Comparison of ENCODE assay signal across 39 cellular contexts in the genomic region with DNA sequence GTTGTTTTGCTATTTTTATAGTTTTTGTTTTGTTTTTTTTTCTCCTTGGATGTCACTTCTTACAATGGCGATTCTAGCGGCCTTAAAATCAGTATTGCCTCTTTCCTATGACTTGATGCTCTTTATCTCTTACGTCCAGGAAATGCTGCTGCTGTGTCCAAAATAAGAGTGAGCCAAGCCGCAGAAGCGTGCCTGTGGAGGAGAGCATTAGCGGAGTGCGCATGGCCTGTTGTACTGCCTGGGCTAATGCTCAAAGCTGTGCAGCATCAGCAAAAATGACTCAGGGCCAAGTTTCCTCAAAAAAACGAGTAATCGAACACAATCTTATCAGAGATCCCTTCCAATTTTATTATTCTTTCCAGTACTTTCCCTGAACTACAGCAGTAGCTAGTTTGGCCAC. TPM values are rescaled to one million over a fixed set of nuclear protein-coding genes. Genes with fewer than 3 reads are reported as not detected.
"Had no signal": no experiment of that assay in that cellular context is flagged by ENCODE, and none has a peak within 500 bp of the region (broad histone marks: within the 10 kb centered on the region; RNA-seq: fewer than 3 reads in every experiment).

No MANE protein-coding gene starts in this region.

- H3K27me3 ChIP-seq: ascending aorta had no signal

- ATAC-seq: activated CD4-positive, alpha-beta T cell treated with anti-CD3 and anti-CD28 coated beads for 36 hours; activated CD4-positive, CD25-positive, alpha-beta regulatory T cell treated with anti-CD3 and anti-CD28 coated beads, Interleukin-2, amount 50 U/mL, for 24 hours; activated CD8-positive, alpha-beta memory T cell treated with anti-CD3 and anti-CD28 coated beads, Interleukin-2, amount 10 ng/mL, durations not matched to agents 7 days and 5 days; activated CD8-positive, alpha-beta T cell treated with anti-CD3 and anti-CD28 coated beads, Interleukin-2, amount 10 ng/mL, durations not matched to agents 7 days and 5 days; activated naive CD8-positive, alpha-beta T cell treated with anti-CD3 and anti-CD28 coated beads, Interleukin-2, amount 50 U/mL, for 24 hours had no signal

- H3K9me3 ChIP-seq: ascending aorta had no signal

- H3K4me1 ChIP-seq: ascending aorta had no signal

- H3K4me1 Mint-ChIP-seq: activated naive CD8-positive, alpha-beta T cell treated with anti-CD3 and anti-CD28 coated beads, Interleukin-2, amount 50 U/mL, for 24 hours; central memory CD8-positive, alpha-beta T cell had no signal

- FAIRE-seq: bronchial epithelial cell, TTC549 had no signal

- H3K9me3 Mint-ChIP-seq: activated CD4-positive, alpha-beta memory T cell treated with anti-CD3 and anti-CD28 coated beads, Interleukin-2, amount 10 ng/mL, durations not matched to agents 7 days and 5 days; activated naive CD4-positive, alpha-beta T cell treated with anti-CD3 and anti-CD28 coated beads, Interleukin-2, amount 50 U/mL, for 24 hours; activated T-cell treated with anti-CD3 and anti-CD28 coated beads, Interleukin-2, amount 50 U/mL, for 24 hours; activated T-helper 2 cell treated with anti-CD3 and anti-CD28 coated beads, Interferon-gamma antibody, Interleukin-2, Interleukin-4, amounts not matched to agents 10 μg/mL and 5 μg/mL and 100 μg/mL, durations not matched to agents 14 hours and 24 hours and 36 hours; brain; central memory CD8-positive, alpha-beta T cell; T-helper 1 cell treated with Interleukin-12 subunit alpha and Interleukin-12 subunit beta and Interleukin-4 antibody, amounts not matched to agents 30 μg/mL and 1 μg/mL, for 36 hours; T-helper 2 cell treated with Interferon-gamma antibody and Interleukin-4, amounts not matched to agents 5 μg/mL and 100 μg/mL, for 36 hours had no signal

- H3K27ac ChIP-seq: ascending aorta, cardiac muscle cell, VCaP had no signal

- H3K27ac Mint-ChIP-seq: activated CD4-positive, alpha-beta memory T cell treated with anti-CD3 and anti-CD28 coated beads, Interleukin-2, amount 10 ng/mL, durations not matched to agents 7 days and 5 days; activated CD4-positive, alpha-beta T cell treated with anti-CD3 and anti-CD28 coated beads for 36 hours; activated CD4-positive, alpha-beta T cell treated with anti-CD3 and anti-CD28 coated beads, Interleukin-2, amount 10 ng/mL, durations not matched to agents 7 days and 5 days; activated CD8-positive, alpha-beta memory T cell treated with anti-CD3 and anti-CD28 coated beads, Interleukin-2, amount 10 ng/mL, durations not matched to agents 7 days and 5 days; activated CD8-positive, alpha-beta T cell treated with anti-CD3 and anti-CD28 coated beads, Interleukin-2, amount 10 ng/mL, durations not matched to agents 7 days and 5 days; activated naive CD4-positive, alpha-beta T cell treated with anti-CD3 and anti-CD28 coated beads, Interleukin-2, amount 10 ng/mL, durations not matched to agents 7 days and 5 days; activated naive CD4-positive, alpha-beta T cell treated with anti-CD3 and anti-CD28 coated beads, Interleukin-2, amount 50 U/mL, for 24 hours; activated naive CD8-positive, alpha-beta T cell; activated naive CD8-positive, alpha-beta T cell treated with anti-CD3 and anti-CD28 coated beads, Interleukin-2, amount 10 ng/mL, durations not matched to agents 7 days and 5 days; activated naive CD8-positive, alpha-beta T cell treated with anti-CD3 and anti-CD28 coated beads, Interleukin-2, amount 50 U/mL, for 24 hours; activated T-cell treated with anti-CD3 and anti-CD28 coated beads, Interleukin-2, amount 50 U/mL, for 24 hours; activated T-helper 2 cell treated with anti-CD3 and anti-CD28 coated beads, Interferon-gamma antibody, Interleukin-2, Interleukin-4, amounts not matched to agents 10 μg/mL and 5 μg/mL and 100 μg/mL, durations not matched to agents 14 hours and 24 hours and 36 hours; brain; T-helper 1 cell treated with Interleukin-12 subunit alpha and Interleukin-12 subunit beta and Interleukin-4 antibody, amounts not matched to agents 30 μg/mL and 1 μg/mL, for 36 hours; T-helper 2 cell treated with Interferon-gamma antibody and Interleukin-4, amounts not matched to agents 5 μg/mL and 100 μg/mL, for 36 hours had no signal

- H3K4me3 ChIP-seq: ascending aorta, cardiac muscle cell had no signal

- H3K27me3 Mint-ChIP-seq: activated CD8-positive, alpha-beta memory T cell treated with anti-CD3 and anti-CD28 coated beads, Interleukin-2, amount 10 ng/mL, durations not matched to agents 7 days and 5 days; activated naive CD4-positive, alpha-beta T cell treated with anti-CD3 and anti-CD28 coated beads, Interleukin-2, amount 10 ng/mL, durations not matched to agents 7 days and 5 days; activated T-cell treated with anti-CD3 and anti-CD28 coated beads, Interleukin-2, amount 50 U/mL, for 24 hours; brain had no signal

- DNase-seq: activated CD4-positive, alpha-beta memory T cell treated with anti-CD3 and anti-CD28 coated beads, Interleukin-2, amount 10 ng/mL, durations not matched to agents 7 days and 5 days; activated CD4-positive, alpha-beta T cell treated with anti-CD3 and anti-CD28 coated beads for 1 hour; activated CD4-positive, alpha-beta T cell treated with anti-CD3 and anti-CD28 coated beads for 36 hours; activated CD4-positive, alpha-beta T cell treated with anti-CD3 and anti-CD28 coated beads for 48 hours; activated CD4-positive, alpha-beta T cell treated with anti-CD3 and anti-CD28 coated beads, Interleukin-2, amount 10 ng/mL, durations not matched to agents 7 days and 5 days; activated CD4-positive, alpha-beta T cell treated with anti-CD3 and anti-CD28 coated beads, Interleukin-2, amount 50 U/mL, for 48 hours; activated CD4-positive, CD25-positive, alpha-beta regulatory T cell; activated CD8-positive, alpha-beta memory T cell treated with anti-CD3 and anti-CD28 coated beads for 24 hours; activated CD8-positive, alpha-beta memory T cell treated with anti-CD3 and anti-CD28 coated beads, Interleukin-2, amount 10 ng/mL, durations not matched to agents 7 days and 5 days; activated CD8-positive, alpha-beta memory T cell treated with anti-CD3 and anti-CD28 coated beads, Interleukin-2, amount 50 U/mL, for 48 hours; activated CD8-positive, alpha-beta T cell treated with anti-CD3 and anti-CD28 coated beads, Interleukin-2, amount 10 ng/mL, durations not matched to agents 7 days and 5 days; activated effector memory CD4-positive, alpha-beta T cell treated with Interleukin-2 at 50 U/mL for 16 hours; activated gamma-delta T cell; activated naive CD4-positive, alpha-beta T cell treated with anti-CD3 and anti-CD28 coated beads, Interleukin-2, amount 10 ng/mL, durations not matched to agents 7 days and 5 days; activated naive CD4-positive, alpha-beta T cell treated with Interleukin-2 at 50 U/mL for 16 hours; activated naive CD8-positive, alpha-beta T cell treated with anti-CD3 and anti-CD28 coated beads, Interleukin-2, amount 10 ng/mL, durations not matched to agents 7 days and 5 days; activated naive CD8-positive, alpha-beta T cell treated with anti-CD3 and anti-CD28 coated beads, Interleukin-2, amount 50 U/mL, for 24 hours; activated T-cell treated with anti-CD3 and anti-CD28 coated beads, Interleukin-2, amount 50 U/mL, for 24 hours; activated T-cell treated with anti-CD3 and anti-CD28 coated beads, Interleukin-2, amount 50 U/mL, for 48 hours; amygdala; anterior cingulate cortex; caudate nucleus; cerebellar nuclear complex; T-helper 1 cell; T-helper 2 cell; T-helper 9 cell had no signal

- H3K36me3 Mint-ChIP-seq: activated CD8-positive, alpha-beta memory T cell treated with anti-CD3 and anti-CD28 coated beads, Interleukin-2, amount 10 ng/mL, durations not matched to agents 7 days and 5 days; activated naive CD4-positive, alpha-beta T cell treated with anti-CD3 and anti-CD28 coated beads, Interleukin-2, amount 50 U/mL, for 24 hours; activated naive CD8-positive, alpha-beta T cell; brain had no signal

- H3K36me3 ChIP-seq: ascending aorta, cardiac muscle cell had no signal

- H3K4me3 Mint-ChIP-seq: activated CD4-positive, alpha-beta memory T cell treated with anti-CD3 and anti-CD28 coated beads, Interleukin-2, amount 10 ng/mL, durations not matched to agents 7 days and 5 days; activated CD4-positive, alpha-beta T cell treated with anti-CD3 and anti-CD28 coated beads for 36 hours; activated CD4-positive, alpha-beta T cell treated with anti-CD3 and anti-CD28 coated beads, Interleukin-2, amount 10 ng/mL, durations not matched to agents 7 days and 5 days; activated CD8-positive, alpha-beta memory T cell treated with anti-CD3 and anti-CD28 coated beads, Interleukin-2, amount 10 ng/mL, durations not matched to agents 7 days and 5 days; activated CD8-positive, alpha-beta T cell treated with anti-CD3 and anti-CD28 coated beads, Interleukin-2, amount 10 ng/mL, durations not matched to agents 7 days and 5 days; activated naive CD4-positive, alpha-beta T cell treated with anti-CD3 and anti-CD28 coated beads, Interleukin-2, amount 10 ng/mL, durations not matched to agents 7 days and 5 days; activated naive CD4-positive, alpha-beta T cell treated with anti-CD3 and anti-CD28 coated beads, Interleukin-2, amount 50 U/mL, for 24 hours; activated naive CD8-positive, alpha-beta T cell; activated naive CD8-positive, alpha-beta T cell treated with anti-CD3 and anti-CD28 coated beads, Interleukin-2, amount 10 ng/mL, durations not matched to agents 7 days and 5 days; activated naive CD8-positive, alpha-beta T cell treated with anti-CD3 and anti-CD28 coated beads, Interleukin-2, amount 50 U/mL, for 24 hours; activated T-cell treated with anti-CD3 and anti-CD28 coated beads, Interleukin-2, amount 50 U/mL, for 24 hours; brain; central memory CD8-positive, alpha-beta T cell; T-helper 1 cell treated with Interleukin-12 subunit alpha and Interleukin-12 subunit beta and Interleukin-4 antibody, amounts not matched to agents 30 μg/mL and 1 μg/mL, for 36 hours; T-helper 2 cell treated with Interferon-gamma antibody and Interleukin-4, amounts not matched to agents 5 μg/mL and 100 μg/mL, for 36 hours had no signal

RNA-seq across cellular contexts. Expression of a gene that starts 18.5 kb away (rescaled TPM):
- total RNA-seq: activated CD4-positive, alpha-beta memory T cell treated with anti-CD3 and anti-CD28 coated beads, Interleukin-2, amount 10 ng/mL, durations not matched to agents 7 days and 5 days; activated CD4-positive, alpha-beta T cell treated with anti-CD3 and anti-CD28 coated beads for 36 hours; activated CD4-positive, alpha-beta T cell treated with anti-CD3 and anti-CD28 coated beads, Interleukin-2, amount 10 ng/mL, durations not matched to agents 7 days and 5 days; activated CD8-positive, alpha-beta memory T cell treated with anti-CD3 and anti-CD28 coated beads, Interleukin-2, amount 10 ng/mL, durations not matched to agents 7 days and 5 days; activated CD8-positive, alpha-beta T cell treated with anti-CD3 and anti-CD28 coated beads, Interleukin-2, amount 10 ng/mL, durations not matched to agents 7 days and 5 days; activated naive CD8-positive, alpha-beta T cell treated with anti-CD3 and anti-CD28 coated beads, Interleukin-2, amount 10 ng/mL, durations not matched to agents 7 days and 5 days; activated T-helper 2 cell treated with anti-CD3 and anti-CD28 coated beads, Interferon-gamma antibody, Interleukin-2, Interleukin-4, amounts not matched to agents 10 μg/mL and 5 μg/mL and 100 μg/mL, durations not matched to agents 14 hours and 24 hours and 36 hours; ascending aorta; bronchial epithelial cell; cardiac muscle cell had no signal
- polyA plus RNA-seq: cardiac muscle cell had no signal
